9 cellular contexts compared by ENCODE assay signal in the genomic region with DNA sequence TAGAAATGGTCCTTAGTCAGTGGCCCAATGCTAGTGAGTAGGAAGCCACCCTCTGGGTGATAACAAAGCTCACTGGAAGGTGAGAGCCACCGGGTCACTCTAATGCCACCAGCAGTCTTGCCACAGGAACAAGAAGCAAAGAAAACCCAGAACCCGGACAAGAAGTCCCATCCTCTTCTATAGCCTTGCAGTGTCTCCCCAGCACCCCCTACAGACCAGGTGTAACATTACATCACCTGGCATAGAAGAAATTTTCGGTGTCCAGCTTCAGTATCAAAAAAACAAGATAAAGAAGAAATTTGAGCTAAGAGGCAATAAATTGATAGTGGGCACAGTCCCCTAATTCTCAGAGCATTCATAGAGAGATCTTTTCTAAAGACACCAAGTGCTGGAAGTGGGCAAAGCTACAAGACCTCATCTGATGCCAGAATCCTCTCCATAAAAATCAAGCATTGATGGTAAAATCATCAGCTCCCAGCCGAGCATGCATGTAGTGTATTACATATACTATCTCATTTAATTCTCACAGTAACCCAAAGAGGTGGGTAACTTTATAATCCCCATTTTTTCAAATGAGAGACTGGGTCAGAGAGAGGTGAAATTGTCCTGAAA.
DNase-seq lines count a peak whose midpoint lies in the region; ATAC-seq and TF ChIP-seq lines count a peak whose summit lies in the region.
"Had no signal": no experiment of that assay in that cellular context is flagged by ENCODE, and none has a peak within 500 bp of the region (broad histone marks: within the 10 kb centered on the region; RNA-seq: fewer than 3 reads in every experiment).

No MANE protein-coding gene starts in this region.

- H3K27ac ChIP-seq in heart left ventricle (no peak overlapping the region), right atrium auricular region (no peak overlapping the region), endodermal cell (ENCODE audit: low read depth, low read length) (no peak overlapping the region)

- intact Hi-C loops in heart left ventricle (cut with DNase I), result no loop called here

- H3K4me3 Mint-ChIP-seq in endodermal cell, result no peak overlapping the region
- H3K4me3 Mint-ChIP-seq in stimulated activated effector memory CD8-positive, alpha-beta T cell treated with anti-CD3 and anti-CD28 coated beads, Interleukin-12 subunit alpha, Interleukin-12 subunit beta, amount 100 ng/mL, for 72 hours, result no peak overlapping the region
- H3K4me3 Mint-ChIP-seq: T-cell had no signal

- peaks cover 0 to 7% (median 0%) of the 10 kb centered on the region in 9 donors for H3K27me3 ChIP-seq in heart left ventricle
- no peaks in the 10 kb centered on the region for H3K27me3 ChIP-seq in right atrium auricular region
- H3K27me3 ChIP-seq in endodermal cell (ENCODE audit: control insufficient read depth, insufficient read depth, low read length, poor library complexity, severe bottlenecking), result no peaks in the 10 kb centered on the region

- DNase-seq in heart left ventricle (no peak), right atrium auricular region (ENCODE audit: low spot score) (no peak), NCI-H526 (lab: John Stamatoyannopoulos, UW) (peak; percentile 37 to 60), endodermal cell (peak; percentile 82), NCI-H524 treated with DMSO at 0.1 percent for 48 hours (lab: John Stamatoyannopoulos, UW) (no peak)
- peak; percentile 11 to 50 for DNase-seq in stimulated activated effector memory CD8-positive, alpha-beta T cell treated with anti-CD3 and anti-CD28 coated beads, Interleukin-12 subunit alpha, Interleukin-12 subunit beta, amount 100 ng/mL, for 72 hours (ENCODE audit: low spot score in 2 of 2)

- peaks cover 13% of the 10 kb centered on the region for H3K9me3 Mint-ChIP-seq in endodermal cell
- H3K9me3 Mint-ChIP-seq in stimulated activated effector memory CD8-positive, alpha-beta T cell treated with anti-CD3 and anti-CD28 coated beads, Interleukin-12 subunit alpha, Interleukin-12 subunit beta, amount 100 ng/mL, for 72 hours, result no peaks in the 10 kb centered on the region
- H3K9me3 Mint-ChIP-seq: T-cell had no signal

- WGBS in heart left ventricle, 4 donors, result 32 to 44% (median 38%) methylated on average over 4 of the region's 4 CpGs
- WGBS in endodermal cell (ENCODE audit: insufficient coverage in 1 of 2, insufficient read length in 1 of 2), 2 experiments, result 59 to 86% methylated on average over 2 to 4 of the region's 4 CpGs

- no peaks in the 10 kb centered on the region for H3K36me3 ChIP-seq in heart left ventricle
- H3K36me3 ChIP-seq in right atrium auricular region, result no peaks in the 10 kb centered on the region
- no peaks in the 10 kb centered on the region for H3K36me3 ChIP-seq in endodermal cell (ENCODE audit: control insufficient read depth, insufficient read depth, low read length)

- H3K4me1 Mint-ChIP-seq in endodermal cell, result peaks cover 6% of the 10 kb centered on the region
- H3K4me1 Mint-ChIP-seq in stimulated activated effector memory CD8-positive, alpha-beta T cell treated with anti-CD3 and anti-CD28 coated beads, Interleukin-12 subunit alpha, Interleukin-12 subunit beta, amount 100 ng/mL, for 72 hours, result no peaks in the 10 kb centered on the region
- H3K4me1 Mint-ChIP-seq: T-cell had no signal

- H3K9me3 ChIP-seq in heart left ventricle, result peaks cover 0 to 5% (median 0%) of the 10 kb centered on the region in 12 donors
- no peaks in the 10 kb centered on the region for H3K9me3 ChIP-seq in right atrium auricular region
- peaks cover 17% of the 10 kb centered on the region for H3K9me3 ChIP-seq in endodermal cell (ENCODE audit: control insufficient read depth, low read length)

- H3K4me1 ChIP-seq in heart left ventricle (no peaks in the 10 kb centered on the region), right atrium auricular region (no peaks in the 10 kb centered on the region), endodermal cell (ENCODE audit: control insufficient read depth, insufficient read depth, low read length) (peaks cover under 1% of the 10 kb centered on the region)

- no peak for TF ChIP-seq POLR2A in heart left ventricle (IDR thresholded peaks at IDR 0.05)

- peaks cover 2% of the 10 kb centered on the region for H3K36me3 Mint-ChIP-seq in endodermal cell (ENCODE audit: low read depth)
- H3K36me3 Mint-ChIP-seq in stimulated activated effector memory CD8-positive, alpha-beta T cell treated with anti-CD3 and anti-CD28 coated beads, Interleukin-12 subunit alpha, Interleukin-12 subunit beta, amount 100 ng/mL, for 72 hours, result no peaks in the 10 kb centered on the region
- H3K36me3 Mint-ChIP-seq: T-cell had no signal

- no peak for ATAC-seq in heart left ventricle
- no peak for ATAC-seq in stimulated activated effector memory CD8-positive, alpha-beta T cell treated with anti-CD3 and anti-CD28 coated beads, Interleukin-12 subunit alpha, Interleukin-12 subunit beta, amount 100 ng/mL, for 72 hours
- ATAC-seq in GM19328 (IDR thresholded peaks at IDR 0.05; ENCODE audit: unreplicated experiment), result no peak
- no peak for ATAC-seq in GM21717 (IDR thresholded peaks at IDR 0.05; ENCODE audit: unreplicated experiment)
- ATAC-seq: T-cell had no signal

- no peaks in the 10 kb centered on the region for H3K27me3 Mint-ChIP-seq in endodermal cell (ENCODE audit: insufficient read depth)

- no peak overlapping the region for H3K9ac ChIP-seq in endodermal cell (ENCODE audit: extremely low read depth, low read length, poor library complexity, severe bottlenecking)

- TF ChIP-seq CTCF in heart left ventricle (IDR thresholded peaks at IDR 0.05) (peak in 10 of 12 donors; percentile 9 to 46 (median 32)), right atrium auricular region (IDR thresholded peaks at IDR 0.05) (peak in 1 of 2 donors; percentile 42), endodermal cell (conservative IDR thresholded peaks at IDR 0.05) (peak; percentile 92)

- H3K27ac Mint-ChIP-seq in endodermal cell, result no peak overlapping the region
- H3K27ac Mint-ChIP-seq in stimulated activated effector memory CD8-positive, alpha-beta T cell treated with anti-CD3 and anti-CD28 coated beads, Interleukin-12 subunit alpha, Interleukin-12 subunit beta, amount 100 ng/mL, for 72 hours, result no peak overlapping the region
- H3K27ac Mint-ChIP-seq: T-cell had no signal

- H3K4me3 ChIP-seq in heart left ventricle (no peak overlapping the region), right atrium auricular region (no peak overlapping the region), endodermal cell (ENCODE audit: low read length) (no peak overlapping the region)

Comparison
In these comparisons a context has a peak if more than half of its experiments do, and no peak if none do; other contexts are left out.
1. DNase-seq: peak in NCI-H526 (2 of 2), endodermal cell (single experiment) and stimulated activated effector memory CD8-positive, alpha-beta T cell treated with anti-CD3 and anti-CD28 coated beads, Interleukin-12 subunit alpha, Interleukin-12 subunit beta, amount 100 ng/mL, for 72 hours (2 of 2); none in heart left ventricle (0 of 5), right atrium auricular region (single experiment) and NCI-H524 treated with DMSO at 0.1 percent for 48 hours (single experiment).